Comparison of ENCODE assay signal across 9 cellular contexts in genomic region chr1:160429702-160430535, GRCh38. TPM values are rescaled to one million over a fixed set of nuclear protein-coding genes. Genes with fewer than 3 reads are reported as not detected.
A peak's percentile ranks its signal among the peaks of the same experiment; 100 is the strongest.
DNase-seq lines count a peak whose midpoint lies in the region; ATAC-seq, FAIRE-seq and TF ChIP-seq lines count a peak whose summit lies in the region.
"Had no signal": no experiment of that assay in that cellular context is flagged by ENCODE, and none has a peak within 500 bp of the region (broad histone marks: within the 10 kb centered on the region; RNA-seq: fewer than 3 reads in every experiment).

No MANE protein-coding gene starts in this region.

- CTCF ChIA-PET in Calu3 (lab: Charles Lee) = interaction anchor here (0.7 to 2.5 kb wide), 3 partner anchors 175 to 179 kb away, joined by 3 to 23 read pairs (median 13); no protein-coding TSS in a partner anchor

- intact Hi-C loops in lower lobe of right lung (cut with DNase I) (loop anchor here (5.0 kb wide), 1 partner anchor 177 kb away; no protein-coding TSS in a partner anchor), Calu3 (cut with micrococcal nuclease; ENCODE audit: unreplicated experiment) (loop anchor here (5.0 kb wide), 2 partner anchors 112 to 247 kb away; no protein-coding TSS in a partner anchor)

- no peak overlapping the region for H3K4me3 Mint-ChIP-seq in Calu3 (ENCODE audit: low read depth, unreplicated experiment)

- H3K27me3 Mint-ChIP-seq in Calu3 (ENCODE audit: unreplicated experiment) = peaks cover 29% of the 10 kb centered on the region

- H3K9me3 Mint-ChIP-seq in Calu3 (ENCODE audit: low read depth, unreplicated experiment) = no peaks in the 10 kb centered on the region

- TF ChIP-seq CTCF in GM12864 (IDR thresholded peaks at IDR 0.05; ENCODE audit: low read depth, low read length, missing control alignments) (no peak), lower lobe of right lung (IDR thresholded peaks at IDR 0.05) (no peak), Calu3 (IDR thresholded peaks at IDR 0.05; ENCODE audit: unreplicated experiment) (no peak)

- peaks cover 32% of the 10 kb centered on the region for H3K4me1 ChIP-seq in lower lobe of right lung

- peak; percentile 92 for DNase-seq in GM12864 (ENCODE audit: low read depth)
- DNase-seq in lower lobe of right lung = no peak
- no peak for DNase-seq in RCC 7860 (ENCODE audit: low spot score)
- DNase-seq in Calu3 = no peak
- no peak for DNase-seq in urothelium cell line (ENCODE audit: low spot score)
- DNase-seq: left cardiac atrium had no signal

- H3K36me3 Mint-ChIP-seq in Calu3 (ENCODE audit: insufficient read depth, unreplicated experiment) = no peaks in the 10 kb centered on the region

- no TSS peak for BruUV-seq in Calu3 (replicated peaks; lab: Mats Ljungman, UMichigan)

- no peaks in the 10 kb centered on the region for H3K9me3 ChIP-seq in lower lobe of right lung

- no peaks in the 10 kb centered on the region for H3K4me1 Mint-ChIP-seq in Calu3 (ENCODE audit: low read depth, unreplicated experiment)

- ATAC-seq in GM21381 (IDR thresholded peaks at IDR 0.05; ENCODE audit: unreplicated experiment) = peak; percentile 44
- peak; percentile 42 for ATAC-seq in HG03571 (IDR thresholded peaks at IDR 0.05; ENCODE audit: unreplicated experiment)
- ATAC-seq in lower lobe of right lung = peak in 1 of 2 donors; percentile 7
- ATAC-seq in GM18502 (IDR thresholded peaks at IDR 0.05; ENCODE audit: poor library complexity, unreplicated experiment) = no peak

- peak overlapping the region; percentile 61 for H3K27ac ChIP-seq in lower lobe of right lung

- H3K36me3 ChIP-seq in lower lobe of right lung = peaks cover 5% of the 10 kb centered on the region

- no peaks in the 10 kb centered on the region for H3K27me3 ChIP-seq in lower lobe of right lung (ENCODE audit: low read depth)

- no peak for FAIRE-seq in RCC 7860 (lab: Jason Lieb, UNC)
- FAIRE-seq in urothelium cell line (lab: Jason Lieb, UNC) = no peak

- no peak overlapping the region; the same call in 1 of the 2 replicates for H3K4me3 ChIP-seq in GM12864 (ENCODE audit: low read depth, low read length)
- H3K4me3 ChIP-seq in lower lobe of right lung = no peak overlapping the region

- H3K27ac Mint-ChIP-seq in Calu3 (ENCODE audit: unreplicated experiment) = no peak overlapping the region

RNA-seq across cellular contexts. Expression of gene VANGL2, which starts 29.6 kb away (rescaled TPM):
- 7.5 TPM for total RNA-seq in lower lobe of right lung
- total RNA-seq in Calu3 (2022) = 2.0 and 2.3 TPM in 2 replicates
